Comparison of ENCODE assay signal across 1 cellular context in genomic region chr7:149239345-149240143, GRCh38.
TF ChIP-seq lines count a peak whose summit lies in the region.

TSS of gene ZNF212 (plus strand) at chr7:149239651. CDS start at chr7:149239779, 128 bp downstream.

TF ChIP-seq in HepG2, 621 proteins besides CTCF, POLR2A, EP300 and RAD21 (continued from another document and continues in another):
- TF ChIP-seq ZBTB40 (IDR thresholded peaks at IDR 0.05) (no peak), ZBTB40 (CRISPR knock-in tag; IDR thresholded peaks at IDR 0.05) (peak; percentile 75), KDM4B (CRISPR knock-in tag; IDR thresholded peaks at IDR 0.05) (peak; percentile 88; the same call in 1 of the 2 replicates), JDP2 (CRISPR knock-in tag; IDR thresholded peaks at IDR 0.05; ENCODE audit: borderline replicate concordance) (no peak), SIN3A (IDR thresholded peaks at IDR 0.05; ENCODE audit: borderline replicate concordance, low read depth, low read length) (no peak), ZNF83 (CRISPR knock-in tag; IDR thresholded peaks at IDR 0.05; ENCODE audit: borderline replicate concordance) (0 out of 2 replicates have a peak, but pooled peaks have one; percentile 52), KLF16 (CRISPR knock-in tag; IDR thresholded peaks at IDR 0.05) (peak in 1 of 2 experiments; percentile 94; a peak in 2 of 4 replicates), ZNF678 (CRISPR knock-in tag; IDR thresholded peaks at IDR 0.05) (no peak), SSRP1 (CRISPR knock-in tag; IDR thresholded peaks at IDR 0.05) (no peak), SOX13 (IDR thresholded peaks at IDR 0.05) (no peak), SOX13 (CRISPR knock-in tag; conservative IDR thresholded peaks at IDR 0.05 in 1 of 2, IDR thresholded peaks at IDR 0.05 in 1 of 2) (peak in 1 of 2 experiments; percentile 41; a peak in 1 of 4 replicates), FOXK1 (CRISPR knock-in tag; IDR thresholded peaks at IDR 0.05; ENCODE audit: borderline replicate concordance, low read depth) (peak; percentile 99), HNF4G (IDR thresholded peaks at IDR 0.05; ENCODE audit: borderline replicate concordance, low read depth, low read length) (no peak), HNF4G (CRISPR knock-in tag; IDR thresholded peaks at IDR 0.05; ENCODE audit: borderline replicate concordance, low read depth) (no peak), ZNF761 (CRISPR knock-in tag; conservative IDR thresholded peaks at IDR 0.05) (0 out of 2 replicates have a peak, but pooled peaks have one; percentile 35), HNF1B (CRISPR knock-in tag; IDR thresholded peaks at IDR 0.05) (peak; percentile 81; the same call in 1 of the 2 replicates), MAFG (CRISPR knock-in tag; IDR thresholded peaks at IDR 0.05) (no peak), ZNF430 (CRISPR knock-in tag; IDR thresholded peaks at IDR 0.05) (0 out of 2 replicates have a peak, but pooled peaks have one; percentile 44), KAT2B (IDR thresholded peaks at IDR 0.05; ENCODE audit: borderline replicate concordance, low read depth, low read length) (no peak), TBX2 (CRISPR knock-in tag; IDR thresholded peaks at IDR 0.05; ENCODE audit: borderline replicate concordance) (peak; percentile 91), ZNF644 (CRISPR knock-in tag; IDR thresholded peaks at IDR 0.05; ENCODE audit: low read depth) (no peak), MTF2 (CRISPR knock-in tag; IDR thresholded peaks at IDR 0.05; ENCODE audit: borderline replicate concordance) (no peak), PPARG (CRISPR knock-in tag; conservative IDR thresholded peaks at IDR 0.05) (peak; percentile 54; the same call in 1 of the 2 replicates), ZNF326 (CRISPR knock-in tag; IDR thresholded peaks at IDR 0.05; ENCODE audit: borderline replicate concordance) (no peak), AHR (CRISPR knock-in tag; IDR thresholded peaks at IDR 0.05) (no peak), HNRNPL (IDR thresholded peaks at IDR 0.05; ENCODE audit: low read depth, low read length) (peak; percentile 87), ZMYM3 (CRISPR knock-in tag; IDR thresholded peaks at IDR 0.05) (no peak), SNRNP70 (IDR thresholded peaks at IDR 0.05; ENCODE audit: low read depth, low read length) (no peak), HOXA9 (CRISPR knock-in tag; IDR thresholded peaks at IDR 0.05; ENCODE audit: borderline replicate concordance) (no peak), SP1 (IDR thresholded peaks at IDR 0.05) (no peak), SP1 (CRISPR knock-in tag; IDR thresholded peaks at IDR 0.05) (peak; percentile 80), ZEB1 (IDR thresholded peaks at IDR 0.05; ENCODE audit: insufficient replicate concordance, low read depth) (no peak), ZNF563 (CRISPR knock-in tag; IDR thresholded peaks at IDR 0.05) (peak; percentile 91), E2F2 (CRISPR knock-in tag; IDR thresholded peaks at IDR 0.05; ENCODE audit: borderline replicate concordance) (no peak), POGZ (CRISPR knock-in tag; IDR thresholded peaks at IDR 0.05) (peak; percentile 96), ZBTB21 (CRISPR knock-in tag; IDR thresholded peaks at IDR 0.05) (no peak)
- TF ChIP-seq, protein P1, sequence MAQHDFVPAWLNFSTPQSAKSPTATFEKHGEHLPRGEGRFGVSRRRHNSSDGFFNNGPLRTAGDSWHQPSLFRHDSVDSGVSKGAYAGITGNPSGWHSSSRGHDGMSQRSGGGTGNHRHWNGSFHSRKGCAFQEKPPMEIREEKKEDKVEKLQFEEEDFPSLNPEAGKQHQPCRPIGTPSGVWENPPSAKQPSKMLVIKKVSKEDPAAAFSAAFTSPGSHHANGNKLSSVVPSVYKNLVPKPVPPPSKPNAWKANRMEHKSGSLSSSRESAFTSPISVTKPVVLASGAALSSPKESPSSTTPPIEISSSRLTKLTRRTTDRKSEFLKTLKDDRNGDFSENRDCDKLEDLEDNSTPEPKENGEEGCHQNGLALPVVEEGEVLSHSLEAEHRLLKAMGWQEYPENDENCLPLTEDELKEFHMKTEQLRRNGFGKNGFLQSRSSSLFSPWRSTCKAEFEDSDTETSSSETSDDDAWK (CRISPR knock-in tag; IDR thresholded peaks at IDR 0.05): no peak
- TF ChIP-seq, protein P2, sequence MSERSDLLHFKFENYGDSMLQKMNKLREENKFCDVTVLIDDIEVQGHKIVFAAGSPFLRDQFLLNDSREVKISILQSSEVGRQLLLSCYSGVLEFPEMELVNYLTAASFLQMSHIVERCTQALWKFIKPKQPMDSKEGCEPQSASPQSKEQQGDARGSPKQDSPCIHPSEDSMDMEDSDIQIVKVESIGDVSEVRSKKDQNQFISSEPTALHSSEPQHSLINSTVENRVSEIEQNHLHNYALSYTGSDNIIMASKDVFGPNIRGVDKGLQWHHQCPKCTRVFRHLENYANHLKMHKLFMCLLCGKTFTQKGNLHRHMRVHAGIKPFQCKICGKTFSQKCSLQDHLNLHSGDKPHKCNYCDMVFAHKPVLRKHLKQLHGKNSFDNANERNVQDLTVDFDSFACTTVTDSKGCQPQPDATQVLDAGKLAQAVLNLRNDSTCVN (CRISPR knock-in tag; IDR thresholded peaks at IDR 0.05; ENCODE audit: borderline replicate concordance): 0 out of 2 replicates have a peak, but pooled peaks have one; percentile 22
- TF ChIP-seq, protein P3, sequence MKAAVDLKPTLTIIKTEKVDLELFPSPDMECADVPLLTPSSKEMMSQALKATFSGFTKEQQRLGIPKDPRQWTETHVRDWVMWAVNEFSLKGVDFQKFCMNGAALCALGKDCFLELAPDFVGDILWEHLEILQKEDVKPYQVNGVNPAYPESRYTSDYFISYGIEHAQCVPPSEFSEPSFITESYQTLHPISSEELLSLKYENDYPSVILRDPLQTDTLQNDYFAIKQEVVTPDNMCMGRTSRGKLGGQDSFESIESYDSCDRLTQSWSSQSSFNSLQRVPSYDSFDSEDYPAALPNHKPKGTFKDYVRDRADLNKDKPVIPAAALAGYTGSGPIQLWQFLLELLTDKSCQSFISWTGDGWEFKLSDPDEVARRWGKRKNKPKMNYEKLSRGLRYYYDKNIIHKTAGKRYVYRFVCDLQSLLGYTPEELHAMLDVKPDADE (CRISPR knock-in tag; IDR thresholded peaks at IDR 0.05): no peak
- TF ChIP-seq, protein P4, sequence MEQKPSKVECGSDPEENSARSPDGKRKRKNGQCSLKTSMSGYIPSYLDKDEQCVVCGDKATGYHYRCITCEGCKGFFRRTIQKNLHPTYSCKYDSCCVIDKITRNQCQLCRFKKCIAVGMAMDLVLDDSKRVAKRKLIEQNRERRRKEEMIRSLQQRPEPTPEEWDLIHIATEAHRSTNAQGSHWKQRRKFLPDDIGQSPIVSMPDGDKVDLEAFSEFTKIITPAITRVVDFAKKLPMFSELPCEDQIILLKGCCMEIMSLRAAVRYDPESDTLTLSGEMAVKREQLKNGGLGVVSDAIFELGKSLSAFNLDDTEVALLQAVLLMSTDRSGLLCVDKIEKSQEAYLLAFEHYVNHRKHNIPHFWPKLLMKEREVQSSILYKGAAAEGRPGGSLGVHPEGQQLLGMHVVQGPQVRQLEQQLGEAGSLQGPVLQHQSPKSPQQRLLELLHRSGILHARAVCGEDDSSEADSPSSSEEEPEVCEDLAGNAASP (CRISPR knock-in tag; IDR thresholded peaks at IDR 0.05; ENCODE audit: borderline replicate concordance): peak; percentile 46; the same call in 1 of the 2 replicates
- TF ChIP-seq, protein P5, sequence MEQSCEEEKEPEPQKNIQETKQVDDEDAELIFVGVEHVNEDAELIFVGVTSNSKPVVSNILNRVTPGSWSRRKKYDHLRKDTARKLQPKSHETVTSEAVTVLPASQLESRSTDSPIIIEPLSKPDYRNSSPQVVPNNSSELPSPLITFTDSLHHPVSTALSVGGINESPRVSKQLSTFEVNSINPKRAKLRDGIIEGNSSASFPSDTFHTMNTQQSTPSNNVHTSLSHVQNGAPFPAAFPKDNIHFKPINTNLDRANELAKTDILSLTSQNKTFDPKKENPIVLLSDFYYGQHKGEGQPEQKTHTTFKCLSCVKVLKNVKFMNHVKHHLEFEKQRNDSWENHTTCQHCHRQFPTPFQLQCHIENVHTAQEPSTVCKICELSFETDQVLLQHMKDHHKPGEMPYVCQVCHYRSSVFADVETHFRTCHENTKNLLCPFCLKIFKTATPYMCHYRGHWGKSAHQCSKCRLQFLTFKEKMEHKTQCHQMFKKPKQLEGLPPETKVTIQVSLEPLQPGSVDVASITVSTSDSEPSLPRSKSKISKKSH (CRISPR knock-in tag; IDR thresholded peaks at IDR 0.05; ENCODE audit: borderline replicate concordance): no peak
